26 cellular contexts compared by ENCODE assay signal in the genomic region with DNA sequence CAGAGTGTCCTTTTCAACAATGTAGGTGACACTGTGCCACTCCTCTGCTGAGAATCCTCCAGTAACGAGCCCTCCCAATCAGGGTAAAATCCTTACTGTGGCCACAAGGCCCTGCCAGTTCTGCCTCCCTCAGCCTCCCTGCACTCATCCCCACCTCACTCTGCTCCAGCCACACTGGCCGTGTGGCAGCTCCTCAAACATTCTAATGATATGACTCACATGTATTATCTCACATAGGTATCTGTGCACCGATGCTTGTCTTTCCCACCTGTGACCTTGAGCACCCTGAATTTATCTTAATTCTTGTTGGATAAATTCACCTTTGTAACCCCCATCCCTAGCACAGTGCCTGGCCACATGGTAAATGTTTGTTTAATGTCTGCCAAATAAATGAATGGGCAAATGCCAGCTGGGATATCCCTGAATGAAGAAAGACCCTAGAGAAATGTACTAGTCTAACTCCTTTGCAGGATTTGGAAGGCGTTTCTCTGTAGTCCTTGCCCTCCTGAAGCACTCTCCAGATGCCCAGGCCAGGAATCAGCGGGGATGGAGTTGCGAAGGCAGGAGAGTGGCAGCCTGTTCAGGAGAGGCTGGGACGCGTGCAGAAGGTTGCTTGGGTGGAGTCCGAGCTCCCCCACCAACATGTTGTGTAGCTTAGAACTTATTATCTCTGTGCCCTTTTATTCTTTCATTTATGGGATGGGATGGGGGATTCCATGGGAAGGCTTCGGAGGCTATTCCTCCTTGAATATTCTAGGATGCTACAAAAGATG.
DNase-seq lines count a peak whose midpoint lies in the region; ATAC-seq, FAIRE-seq and TF ChIP-seq lines count a peak whose summit lies in the region.
"Had no signal": no experiment of that assay in that cellular context is flagged by ENCODE, and none has a peak within 500 bp of the region (broad histone marks: within the 10 kb centered on the region; RNA-seq: fewer than 3 reads in every experiment).

No MANE protein-coding gene starts in this region.

- H3K9ac ChIP-seq in astrocyte (ENCODE audit: low read length): no peak overlapping the region
- no peak overlapping the region for H3K9ac ChIP-seq in keratinocyte (ENCODE audit: control insufficient read depth, extremely low read depth, insufficient read depth, low read length)

- H3K9me3 Mint-ChIP-seq in Caco-2 (ENCODE audit: unreplicated experiment) (no peaks in the 10 kb centered on the region), astrocyte (ENCODE audit: unreplicated experiment) (peaks cover 4% of the 10 kb centered on the region)
- H3K9me3 Mint-ChIP-seq: activated T-cell treated with anti-CD3 and anti-CD28 coated beads, Interleukin-2, amount 50 U/mL, for 4 hours; effector memory CD8-positive, alpha-beta T cell; T-cell had no signal

- TF ChIP-seq CTCF in Caco-2 (IDR thresholded peaks at IDR 0.05; ENCODE audit: insufficient read depth in 1 of 2, low read depth in 1 of 2, low read length in 1 of 2, severe bottlenecking in 1 of 2, unreplicated experiment in 1 of 2) (no peak), astrocyte (IDR thresholded peaks at IDR 0.05; ENCODE audit: insufficient read depth, low read depth, low read length) (no peak), keratinocyte (optimal IDR thresholded peaks at IDR 0.05 in 1 of 3, IDR thresholded peaks at IDR 0.05 in 1 of 3, conservative IDR thresholded peaks at IDR 0.05 in 1 of 3; ENCODE audit: extremely low read depth in 1 of 3, insufficient read depth in 2 of 3, low read length in 3 of 3) (no peak), brain microvascular endothelial cell (IDR thresholded peaks at IDR 0.05; ENCODE audit: low read depth, low read length, missing control alignments) (no peak)

- H3K4me3 ChIP-seq in Caco-2 (ENCODE audit: low read depth, low read length) (no peak overlapping the region), astrocyte (ENCODE audit: insufficient read depth, low read depth, low read length) (no peak overlapping the region), keratinocyte (ENCODE audit: control insufficient read depth in 2 of 3, extremely low read depth in 1 of 3, insufficient read depth in 2 of 3, low read depth in 1 of 3, low read length in 3 of 3) (no peak overlapping the region), brain microvascular endothelial cell (ENCODE audit: low read depth, low read length) (no peak overlapping the region)
- H3K4me3 ChIP-seq: esophagus squamous epithelium, K562 had no signal

- H3K4me1 Mint-ChIP-seq in Caco-2 (ENCODE audit: low read depth, unreplicated experiment) (peaks cover 10% of the 10 kb centered on the region), astrocyte (ENCODE audit: low read depth, unreplicated experiment) (peaks cover 4% of the 10 kb centered on the region), T-helper 17 cell (no peaks in the 10 kb centered on the region)
- H3K4me1 Mint-ChIP-seq: activated CD4-positive, alpha-beta T cell treated with anti-CD3 and anti-CD28 coated beads for 36 hours; T-cell had no signal

- H3K4me2 ChIP-seq in astrocyte (ENCODE audit: low read length) (no peak overlapping the region), keratinocyte (ENCODE audit: control insufficient read depth, extremely low read depth, insufficient read depth, low read depth, low read length) (no peak overlapping the region)

- in situ Hi-C loops in brain microvascular endothelial cell (cut with HindIII; ENCODE audit: low pct_ligation_motif_present, low sequenced_read_pairs): no loop called here

- no peaks in the 10 kb centered on the region for H3K79me2 ChIP-seq in astrocyte (ENCODE audit: insufficient read depth, low read length)
- H3K79me2 ChIP-seq in keratinocyte (ENCODE audit: control insufficient read depth, insufficient read depth, low read length): no peaks in the 10 kb centered on the region

- H4K20me1 ChIP-seq in astrocyte (ENCODE audit: insufficient read depth, low read length): no peaks in the 10 kb centered on the region
- no peaks in the 10 kb centered on the region for H4K20me1 ChIP-seq in keratinocyte (ENCODE audit: control insufficient read depth, extremely low read depth, insufficient read depth, low read length)

- H3K9me3 ChIP-seq in Caco-2 (no peaks in the 10 kb centered on the region), astrocyte (ENCODE audit: insufficient read depth, low read depth, low read length) (no peaks in the 10 kb centered on the region), keratinocyte (ENCODE audit: control insufficient read depth, low read depth, low read length) (no peaks in the 10 kb centered on the region), T-helper 17 cell (ENCODE audit: control insufficient read depth, low read length, poor library complexity, severe bottlenecking) (no peaks in the 10 kb centered on the region)
- H3K9me3 ChIP-seq: esophagus squamous epithelium had no signal

- H3K27ac ChIP-seq in astrocyte (ENCODE audit: low read depth, low read length) (no peak overlapping the region), keratinocyte (ENCODE audit: control insufficient read depth, insufficient read depth, low read length) (no peak overlapping the region), brain microvascular endothelial cell (no peak overlapping the region)
- H3K27ac ChIP-seq: esophagus squamous epithelium had no signal

- no peak overlapping the region for H3K4me3 Mint-ChIP-seq in Caco-2 (ENCODE audit: unreplicated experiment)
- peak overlapping the region; percentile 14 for H3K4me3 Mint-ChIP-seq in astrocyte (ENCODE audit: unreplicated experiment)
- H3K4me3 Mint-ChIP-seq in T-helper 17 cell: no peak overlapping the region
- H3K4me3 Mint-ChIP-seq: activated CD4-positive, alpha-beta T cell treated with anti-CD3 and anti-CD28 coated beads for 36 hours; activated T-cell treated with anti-CD3 and anti-CD28 coated beads, Interleukin-2, amount 50 U/mL, for 4 hours; effector memory CD8-positive, alpha-beta T cell; T-cell had no signal

- H3K27me3 Mint-ChIP-seq in Caco-2 (ENCODE audit: insufficient read depth, unreplicated experiment) (no peaks in the 10 kb centered on the region), astrocyte (ENCODE audit: low read depth, unreplicated experiment) (peaks cover 45% of the 10 kb centered on the region), T-helper 17 cell (peaks cover 36% of the 10 kb centered on the region)

- H3K9me1 ChIP-seq in keratinocyte (ENCODE audit: control insufficient read depth, extremely low read depth, insufficient read depth, low read length): no peaks in the 10 kb centered on the region

- FAIRE-seq in astrocyte (lab: Jason Lieb, UNC) (no peak), keratinocyte (lab: Jason Lieb, UNC) (peak; percentile 23), frontal cortex (lab: Jason Lieb, UNC) (no peak)
- FAIRE-seq: GM12891, K562 had no signal

- POLR2A ChIA-PET in Caco-2 (lab: Charles Lee): no interaction called here

- H3K36me3 Mint-ChIP-seq in Caco-2 (ENCODE audit: insufficient read depth, unreplicated experiment) (peaks cover 6% of the 10 kb centered on the region), astrocyte (ENCODE audit: low read depth, unreplicated experiment) (peaks cover 6% of the 10 kb centered on the region), T-helper 17 cell (ENCODE audit: low read depth) (no peaks in the 10 kb centered on the region)
- H3K36me3 Mint-ChIP-seq: T-cell had no signal

- H3K4me1 ChIP-seq in Caco-2: peaks cover 14% of the 10 kb centered on the region
- no peaks in the 10 kb centered on the region for H3K4me1 ChIP-seq in astrocyte (ENCODE audit: insufficient read depth, low read length)
- H3K4me1 ChIP-seq in keratinocyte (ENCODE audit: control insufficient read depth, extremely low read depth, insufficient read depth, low read length): peaks cover 12% of the 10 kb centered on the region
- H3K4me1 ChIP-seq: esophagus squamous epithelium had no signal

- H2AFZ ChIP-seq in astrocyte (ENCODE audit: low read depth, low read length) (no peak overlapping the region), keratinocyte (ENCODE audit: control insufficient read depth, low read length) (no peak overlapping the region)

- dilution Hi-C loops in keratinocyte (cut with MboI; ENCODE audit: extremely low pct_ligation_motif_present, low sequenced_read_pairs): no loop called here

- BruUV-seq in Caco-2 (replicated peaks; lab: Mats Ljungman, UMichigan): no TSS peak

- H3K36me3 ChIP-seq in Caco-2 (ENCODE audit: control insufficient read depth, insufficient read depth, low read length): no peaks in the 10 kb centered on the region
- H3K36me3 ChIP-seq in astrocyte (ENCODE audit: insufficient read depth, low read length): no peaks in the 10 kb centered on the region
- H3K36me3 ChIP-seq in keratinocyte (ENCODE audit: control insufficient read depth in 2 of 2, extremely low read depth in 1 of 2, insufficient read depth in 2 of 2, low read length in 2 of 2): no peaks in the 10 kb centered on the region
- H3K36me3 ChIP-seq in brain microvascular endothelial cell (replicated peaks): no peaks in the 10 kb centered on the region
- H3K36me3 ChIP-seq: esophagus squamous epithelium had no signal

- H3K27me3 ChIP-seq in Caco-2 (replicated peaks; ENCODE audit: control insufficient read depth, insufficient read depth, low read length) (no peaks in the 10 kb centered on the region), astrocyte (ENCODE audit: insufficient read depth, low read length) (peaks cover 31% of the 10 kb centered on the region), keratinocyte (ENCODE audit: control insufficient read depth, extremely low read depth, insufficient read depth, low read length) (no peaks in the 10 kb centered on the region), brain microvascular endothelial cell (replicated peaks) (peaks cover 11% of the 10 kb centered on the region)

- intact Hi-C loops in Caco-2 (cut with micrococcal nuclease; ENCODE audit: unreplicated experiment): no loop called here

- H3K27ac Mint-ChIP-seq in Caco-2 (ENCODE audit: unreplicated experiment) (peak overlapping the region; percentile 59), astrocyte (ENCODE audit: unreplicated experiment) (no peak overlapping the region), T-helper 17 cell (no peak overlapping the region)
- H3K27ac Mint-ChIP-seq: activated CD4-positive, alpha-beta T cell treated with anti-CD3 and anti-CD28 coated beads for 36 hours; effector memory CD8-positive, alpha-beta T cell; T-cell had no signal

- DNase-seq in Caco-2: peak; percentile 17 to 51
- DNase-seq in HK-2 (ENCODE audit: unreplicated experiment): peak; percentile 17
- DNase-seq in astrocyte (ENCODE audit: low read depth): no peak
- no peak for DNase-seq in keratinocyte (ENCODE audit: low read depth, low spot score)
- DNase-seq in NCI-H2081 treated with DMSO at 0.1 percent for 48 hours (lab: John Stamatoyannopoulos, UW): no peak
- DNase-seq in brain microvascular endothelial cell: no peak
- DNase-seq in T-helper 17 cell: no peak
- no peak for DNase-seq in frontal cortex (ENCODE audit: low spot score in 2 of 2)
- DNase-seq: activated CD4-positive, alpha-beta T cell treated with anti-CD3 and anti-CD28 coated beads for 36 hours; activated naive CD4-positive, alpha-beta T cell treated with Interleukin-2 at 50 U/mL for 16 hours; activated T-cell treated with anti-CD3 and anti-CD28 coated beads, Interleukin-2, amount 50 U/mL, for 4 hours; amniotic stem cell; DMS79; effector memory CD8-positive, alpha-beta T cell; esophagus squamous epithelium; left cardiac atrium; mesenchymal stem cell; NCI-H146; NCI-H748 treated with DMSO at 0.1 percent for 48 hours; occipital lobe; OCI-M1; stimulated activated CD4-positive, alpha-beta T cell treated with anti-CD3 and anti-CD28 coated beads, Interleukin-2, amount 100 ng/mL, for 48 hours; stimulated activated naive CD4-positive, alpha-beta T cell; T-cell had no signal

- CTCF ChIA-PET in Caco-2 (lab: Charles Lee): interaction anchor here (0.5 to 0.7 kb wide), 2 partner anchors 16 to 21 kb away, joined by 3 read pairs; no protein-coding TSS in a partner anchor

- ATAC-seq in T-helper 17 cell: no peak
- ATAC-seq: activated CD4-positive, alpha-beta T cell treated with anti-CD3 and anti-CD28 coated beads for 36 hours; activated T-cell treated with anti-CD3 and anti-CD28 coated beads, Interleukin-2, amount 50 U/mL, for 4 hours; effector memory CD8-positive, alpha-beta T cell; K562; left cardiac atrium; T-cell had no signal

Comparison
In these comparisons a context has a peak if more than half of its experiments do, and no peak if none do; other contexts are left out.
1. DNase-seq: peak in Caco-2 (2 of 2) and HK-2 (single experiment); none in astrocyte (single experiment), keratinocyte (single experiment), NCI-H2081 treated with DMSO at 0.1 percent for 48 hours (single experiment), brain microvascular endothelial cell (single experiment), T-helper 17 cell (0 of 3) and frontal cortex (0 of 2).